Comparison of ENCODE assay signal across 18 cellular contexts in genomic region chr12:24599737-24600136, GRCh38.
A peak's percentile ranks its signal among the peaks of the same experiment; 100 is the strongest.
DNase-seq lines count a peak whose midpoint lies in the region; ATAC-seq and TF ChIP-seq lines count a peak whose summit lies in the region.
"Had no signal": no experiment of that assay in that cellular context is flagged by ENCODE, and none has a peak within 500 bp of the region (broad histone marks: within the 10 kb centered on the region; RNA-seq: fewer than 3 reads in every experiment).

No MANE protein-coding gene starts in this region.

- peak overlapping the region; percentile 83 for H3K27ac Mint-ChIP-seq in activated T-cell treated with anti-CD3 and anti-CD28 coated beads, Interleukin-2, amount 50 U/mL, for 24 hours
- no peak overlapping the region for H3K27ac Mint-ChIP-seq in activated T-cell treated with anti-CD3 and anti-CD28 coated beads, Interleukin-2, amount 50 U/mL, for 72 hours
- H3K27ac Mint-ChIP-seq in activated B cell treated with CpG ODN at 0.5 μM for 24 hours, result peak overlapping the region; percentile 84

- intact Hi-C loops in activated B cell treated with CpG ODN at 0.5 μM for 24 hours (cut with micrococcal nuclease) (loop anchor here (1.0 to 5.0 kb wide), 9 partner anchors 105 to 558 kb away; no protein-coding TSS in a partner anchor), prostate gland (cut with DNase I) (loop anchor here (10.0 kb wide), 1 partner anchor 1395 kb away; no protein-coding TSS in a partner anchor)

- TF ChIP-seq CTCF in activated B cell treated with CpG ODN at 0.5 μM for 24 hours (IDR thresholded peaks at IDR 0.05) (no peak), prostate gland (IDR thresholded peaks at IDR 0.05) (no peak)

- no peak for TF ChIP-seq POLR2A in prostate gland (IDR thresholded peaks at IDR 0.05)

- no peak overlapping the region for H3K4me3 ChIP-seq in prostate gland

- H3K4me3 Mint-ChIP-seq in activated T-cell treated with anti-CD3 and anti-CD28 coated beads, Interleukin-2, amount 50 U/mL, for 24 hours, result no peak overlapping the region
- no peak overlapping the region for H3K4me3 Mint-ChIP-seq in activated T-cell treated with anti-CD3 and anti-CD28 coated beads, Interleukin-2, amount 50 U/mL, for 72 hours
- H3K4me3 Mint-ChIP-seq in activated B cell treated with CpG ODN at 0.5 μM for 24 hours, result peak overlapping the region; percentile 36

- POLR2A ChIA-PET in activated B cell treated with CpG ODN at 0.5 μM for 24 hours (lab: Charles Lee), result interaction anchor here (0.6 to 2.8 kb wide), 9 partner anchors 106 to 239 kb away, joined by 3 to 14 read pairs (median 3); no protein-coding TSS in a partner anchor

- in situ Hi-C loops in KBM-7 (cut with MboI; ENCODE audit: low pct_unique_long_range_greater_than_20kb, low sequenced_read_pairs), result no loop called here

- H3K36me3 Mint-ChIP-seq in activated T-cell treated with anti-CD3 and anti-CD28 coated beads, Interleukin-2, amount 50 U/mL, for 24 hours (ENCODE audit: low read depth), result no peaks in the 10 kb centered on the region
- H3K36me3 Mint-ChIP-seq in activated T-cell treated with anti-CD3 and anti-CD28 coated beads, Interleukin-2, amount 50 U/mL, for 72 hours (ENCODE audit: insufficient read depth in 2 of 2), result no peaks in the 10 kb centered on the region
- H3K36me3 Mint-ChIP-seq in activated B cell treated with CpG ODN at 0.5 μM for 24 hours (ENCODE audit: low read depth), result no peaks in the 10 kb centered on the region

- H3K9me3 Mint-ChIP-seq in activated T-cell treated with anti-CD3 and anti-CD28 coated beads, Interleukin-2, amount 50 U/mL, for 24 hours, result no peaks in the 10 kb centered on the region
- H3K9me3 Mint-ChIP-seq in activated T-cell treated with anti-CD3 and anti-CD28 coated beads, Interleukin-2, amount 50 U/mL, for 72 hours, result no peaks in the 10 kb centered on the region
- H3K9me3 Mint-ChIP-seq in activated B cell treated with CpG ODN at 0.5 μM for 24 hours, result no peaks in the 10 kb centered on the region

- no peak for DNase-seq in activated T-cell treated with anti-CD3 and anti-CD28 coated beads, Interleukin-2, amount 50 U/mL, for 24 hours
- DNase-seq in activated T-cell treated with anti-CD3 and anti-CD28 coated beads, Interleukin-2, amount 50 U/mL, for 72 hours, result no peak
- DNase-seq in KBM-7 (peak; percentile 17), activated B cell treated with CpG ODN at 0.5 μM for 24 hours (no peak), prostate gland (ENCODE audit: low spot score) (no peak), 8988T (no peak)
- no peak for DNase-seq in stimulated activated CD4-positive, alpha-beta T cell treated with anti-CD3 and anti-CD28 coated beads, Interleukin-4, amount 100 ng/mL, for 24 hours
- DNase-seq: Caco-2, DMS153, GOT3, NCI-H1105 treated with DMSO at 0.1 percent for 48 hours, NCI-H1694 treated with DMSO at 0.1 percent for 48 hours, NCI-H2107, NCI-H2227 treated with DMSO at 0.1 percent for 48 hours, NCI-H524, SHP77 treated with DMSO at 0.1 percent for 48 hours had no signal

- peaks cover 3% of the 10 kb centered on the region for H3K27me3 Mint-ChIP-seq in activated T-cell treated with anti-CD3 and anti-CD28 coated beads, Interleukin-2, amount 50 U/mL, for 24 hours
- peaks cover 12% of the 10 kb centered on the region for H3K27me3 Mint-ChIP-seq in activated T-cell treated with anti-CD3 and anti-CD28 coated beads, Interleukin-2, amount 50 U/mL, for 72 hours (ENCODE audit: low read depth)
- H3K27me3 Mint-ChIP-seq in activated B cell treated with CpG ODN at 0.5 μM for 24 hours, result no peaks in the 10 kb centered on the region

- H3K4me1 ChIP-seq in prostate gland (replicated peaks), result no peaks in the 10 kb centered on the region
- H3K4me1 ChIP-seq: Caco-2 had no signal

- 90% methylated on average over 5 of the region's 5 CpGs for WGBS in prostate gland

- CTCF ChIA-PET in activated B cell treated with CpG ODN at 0.5 μM for 24 hours (lab: Charles Lee), result no interaction called here

- no peaks in the 10 kb centered on the region for H3K9me3 ChIP-seq in prostate gland
- H3K9me3 ChIP-seq: Caco-2 had no signal

- peaks cover 17% of the 10 kb centered on the region for H3K4me1 Mint-ChIP-seq in activated T-cell treated with anti-CD3 and anti-CD28 coated beads, Interleukin-2, amount 50 U/mL, for 24 hours (ENCODE audit: low read depth)
- H3K4me1 Mint-ChIP-seq in activated T-cell treated with anti-CD3 and anti-CD28 coated beads, Interleukin-2, amount 50 U/mL, for 72 hours (ENCODE audit: low read depth), result peaks cover 13% of the 10 kb centered on the region
- peaks cover 49% of the 10 kb centered on the region for H3K4me1 Mint-ChIP-seq in activated B cell treated with CpG ODN at 0.5 μM for 24 hours

- no peaks in the 10 kb centered on the region for H3K27me3 ChIP-seq in prostate gland (replicated peaks; ENCODE audit: insufficient read depth)

- ATAC-seq in activated T-cell treated with anti-CD3 and anti-CD28 coated beads, Interleukin-2, amount 50 U/mL, for 72 hours (replicated peaks in 1 of 2), result no peak
- ATAC-seq in activated B cell treated with CpG ODN at 0.5 μM for 24 hours (ENCODE audit: low read depth), result peak; percentile 17
- ATAC-seq in HG03354 (IDR thresholded peaks at IDR 0.05; ENCODE audit: poor library complexity, severe bottlenecking, unreplicated experiment), result no peak

- no peak overlapping the region for H3K27ac ChIP-seq in prostate gland
- H3K27ac ChIP-seq: KMS-11 had no signal

- no peaks in the 10 kb centered on the region for H3K36me3 ChIP-seq in prostate gland
